In the genomic region with DNA sequence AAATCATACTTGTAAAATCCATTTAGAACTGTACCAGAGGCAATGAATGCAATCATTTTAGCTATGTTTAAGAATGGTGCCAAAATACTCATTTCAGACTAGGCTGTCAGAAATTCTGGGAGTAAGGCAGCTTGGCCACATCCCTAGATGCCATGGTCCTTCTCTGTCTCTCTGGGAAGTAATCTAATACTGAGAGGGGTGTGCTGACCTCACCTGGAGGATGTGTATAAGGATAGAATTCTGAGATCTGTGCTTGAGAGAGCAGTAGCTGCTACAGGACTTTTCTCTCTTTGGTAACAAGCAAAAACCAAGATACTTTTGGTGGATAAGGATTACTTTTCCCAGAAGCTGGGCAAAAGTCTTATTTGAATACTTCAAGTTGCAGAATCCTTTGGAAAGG, we compare ENCODE assay signal across 24 cellular contexts.
"Had no signal": no experiment of that assay in that cellular context is flagged by ENCODE, and none has a peak within 500 bp of the region (broad histone marks: within the 10 kb centered on the region; RNA-seq: fewer than 3 reads in every experiment).

No MANE protein-coding gene starts in this region.

- H3K4me1 Mint-ChIP-seq: activated naive CD8-positive, alpha-beta T cell treated with anti-CD3 and anti-CD28 coated beads, Interleukin-2, amount 10 ng/mL, durations not matched to agents 7 days and 5 days; mesothelial cell of epicardium; natural killer cell; stimulated activated naive B cell treated with anti-CD40 and anti-IgM and Interleukin-4, amounts not matched to agents 10 μg/mL and 1 μg/mL and 100 μg/mL, for 72 hours had no signal

- H3K36me3 ChIP-seq: heart right ventricle, sigmoid colon, transverse colon, vagina had no signal

- H3K9me3 Mint-ChIP-seq: activated naive CD4-positive, alpha-beta T cell treated with anti-CD3 and anti-CD28 coated beads for 36 hours; activated naive CD8-positive, alpha-beta T cell treated with anti-CD3 and anti-CD28 coated beads, Interleukin-2, amount 10 ng/mL, durations not matched to agents 7 days and 5 days; mesothelial cell of epicardium; stimulated activated naive B cell treated with anti-CD40 and anti-IgM and Interleukin-4, amounts not matched to agents 10 μg/mL and 1 μg/mL and 100 μg/mL, for 72 hours had no signal

- H3K36me3 Mint-ChIP-seq: activated naive CD8-positive, alpha-beta T cell treated with anti-CD3 and anti-CD28 coated beads, Interleukin-2, amount 10 ng/mL, durations not matched to agents 7 days and 5 days; mesothelial cell of epicardium; natural killer cell; stimulated activated naive B cell treated with anti-CD40 and anti-IgM and Interleukin-4, amounts not matched to agents 10 μg/mL and 1 μg/mL and 100 μg/mL, for 72 hours had no signal

- H3K27ac ChIP-seq: heart right ventricle, sigmoid colon, transverse colon, vagina had no signal

- H3K4me1 ChIP-seq: heart right ventricle, sigmoid colon, transverse colon, vagina had no signal

- H3K9me3 ChIP-seq: sigmoid colon, transverse colon, vagina had no signal

- H3K4me3 Mint-ChIP-seq: activated naive CD4-positive, alpha-beta T cell treated with anti-CD3 and anti-CD28 coated beads for 36 hours; activated naive CD8-positive, alpha-beta T cell treated with anti-CD3 and anti-CD28 coated beads, Interleukin-2, amount 10 ng/mL, durations not matched to agents 7 days and 5 days; mesothelial cell of epicardium; natural killer cell; stimulated activated naive B cell treated with anti-CD40 and anti-IgM and Interleukin-4, amounts not matched to agents 10 μg/mL and 1 μg/mL and 100 μg/mL, for 72 hours had no signal

- ATAC-seq: heart right ventricle; left lobe of liver; natural killer cell; stimulated activated naive B cell treated with anti-CD40 and anti-IgM and Interleukin-4, amounts not matched to agents 10 μg/mL and 1 μg/mL and 100 μg/mL, for 72 hours had no signal

- DNase-seq: activated CD4-positive, alpha-beta T cell treated with anti-CD3 and anti-CD28 coated beads, Interleukin-2, amount 50 U/mL, for 48 hours; activated CD8-positive, alpha-beta memory T cell treated with anti-CD3 and anti-CD28 coated beads, Interleukin-2, amount 50 U/mL, for 48 hours; activated naive CD4-positive, alpha-beta T cell treated with anti-CD3 and anti-CD28 coated beads for 36 hours; activated naive CD8-positive, alpha-beta T cell treated with anti-CD3 and anti-CD28 coated beads, Interleukin-2, amount 10 ng/mL, durations not matched to agents 7 days and 5 days; activated T-cell treated with anti-CD3 and anti-CD28 coated beads, Interleukin-2, amount 50 U/mL, for 48 hours; amygdala; cortex of kidney; foreskin fibroblast; heart right ventricle; kidney; natural killer cell; retina; sigmoid colon; stimulated activated CD4-positive, alpha-beta T cell treated with anti-CD3 and anti-CD28 coated beads, Interleukin-15, amount 100 ng/mL, for 24 hours; stimulated activated CD8-positive, alpha-beta memory T cell treated with anti-CD3 and anti-CD28 coated beads, Interleukin-4, amount 100 ng/mL, for 48 hours; stimulated activated naive B cell treated with anti-CD40 and anti-IgM and Interleukin-4, amounts not matched to agents 10 μg/mL and 1 μg/mL and 100 μg/mL, for 72 hours; T-helper 2 cell; transverse colon had no signal

- H3K27ac Mint-ChIP-seq: activated naive CD4-positive, alpha-beta T cell treated with anti-CD3 and anti-CD28 coated beads for 36 hours; activated naive CD8-positive, alpha-beta T cell treated with anti-CD3 and anti-CD28 coated beads, Interleukin-2, amount 10 ng/mL, durations not matched to agents 7 days and 5 days; mesothelial cell of epicardium; natural killer cell; stimulated activated naive B cell treated with anti-CD40 and anti-IgM and Interleukin-4, amounts not matched to agents 10 μg/mL and 1 μg/mL and 100 μg/mL, for 72 hours had no signal

- H3K4me2 ChIP-seq: smooth muscle cell had no signal

- H3K27me3 ChIP-seq: heart right ventricle, sigmoid colon, transverse colon, vagina had no signal

- H3K4me3 ChIP-seq: heart right ventricle, lung, sigmoid colon, smooth muscle cell, transverse colon, vagina had no signal

- H3K27me3 Mint-ChIP-seq: activated naive CD8-positive, alpha-beta T cell treated with anti-CD3 and anti-CD28 coated beads, Interleukin-2, amount 10 ng/mL, durations not matched to agents 7 days and 5 days; progenitor cell of endocrine pancreas; stimulated activated naive B cell treated with anti-CD40 and anti-IgM and Interleukin-4, amounts not matched to agents 10 μg/mL and 1 μg/mL and 100 μg/mL, for 72 hours had no signal
